34 cellular contexts compared by ENCODE assay signal in genomic region chr13:43725460-43725859, GRCh38.
"Had no signal": no experiment of that assay in that cellular context is flagged by ENCODE, and none has a peak within 500 bp of the region (broad histone marks: within the 10 kb centered on the region; RNA-seq: fewer than 3 reads in every experiment).

No MANE protein-coding gene starts in this region.

- H3K27ac ChIP-seq: gastroesophageal sphincter, hepatocyte, pancreas, prostate gland, stomach, thyroid gland, upper lobe of left lung, vagina had no signal

- H3K9me3 Mint-ChIP-seq: activated CD4-positive, alpha-beta memory T cell treated with anti-CD3 and anti-CD28 coated beads, Interleukin-2, amount 10 ng/mL, durations not matched to agents 7 days and 5 days; activated CD4-positive, alpha-beta T cell treated with anti-CD3 and anti-CD28 coated beads, Interleukin-2, amount 10 ng/mL, durations not matched to agents 7 days and 5 days; activated naive CD4-positive, alpha-beta T cell treated with anti-CD3 and anti-CD28 coated beads, Interleukin-2, amount 50 U/mL, for 24 hours; activated T-cell treated with anti-CD3 and anti-CD28 coated beads, Interleukin-2, amount 50 U/mL, for 24 hours; central memory CD8-positive, alpha-beta T cell; dendritic cell treated with granulocyte-macrophage colony-stimulating factor and Interleukin-4, amounts not matched to agents 40 ng/mL and 50 ng/mL, for 4 days; nephron; stimulated activated memory B cell treated with anti-CD40 and anti-IgM and Interleukin-4, amounts not matched to agents 10 μg/mL and 1 μg/mL and 100 μg/mL, for 72 hours had no signal

- H3K4me3 Mint-ChIP-seq: activated CD4-positive, alpha-beta memory T cell treated with anti-CD3 and anti-CD28 coated beads, Interleukin-2, amount 10 ng/mL, durations not matched to agents 7 days and 5 days; activated CD4-positive, alpha-beta T cell treated with anti-CD3 and anti-CD28 coated beads, Interleukin-2, amount 10 ng/mL, durations not matched to agents 7 days and 5 days; activated naive CD4-positive, alpha-beta T cell treated with anti-CD3 and anti-CD28 coated beads, Interleukin-2, amount 50 U/mL, for 24 hours; activated T-cell treated with anti-CD3 and anti-CD28 coated beads, Interleukin-2, amount 50 U/mL, for 24 hours; activated T-helper 17 cell treated with anti-CD3 and anti-CD28 coated beads, Interleukin-2, amount 50 U/mL, for 72 hours; central memory CD8-positive, alpha-beta T cell; dendritic cell treated with granulocyte-macrophage colony-stimulating factor and Interleukin-4, amounts not matched to agents 40 ng/mL and 50 ng/mL, for 4 days; nephron; stimulated activated memory B cell treated with anti-CD40 and anti-IgM and Interleukin-4, amounts not matched to agents 10 μg/mL and 1 μg/mL and 100 μg/mL, for 72 hours; T-helper 17 cell had no signal

- H3K9me3 ChIP-seq: esophagus muscularis mucosa, gastroesophageal sphincter, mucosa of descending colon, pancreas, prostate gland, stomach, thyroid gland, upper lobe of left lung, vagina had no signal

- H3K27ac Mint-ChIP-seq: activated CD4-positive, alpha-beta memory T cell treated with anti-CD3 and anti-CD28 coated beads, Interleukin-2, amount 10 ng/mL, durations not matched to agents 7 days and 5 days; activated CD4-positive, alpha-beta T cell treated with anti-CD3 and anti-CD28 coated beads, Interleukin-2, amount 10 ng/mL, durations not matched to agents 7 days and 5 days; activated naive CD4-positive, alpha-beta T cell treated with anti-CD3 and anti-CD28 coated beads, Interleukin-2, amount 50 U/mL, for 24 hours; activated T-cell treated with anti-CD3 and anti-CD28 coated beads, Interleukin-2, amount 50 U/mL, for 24 hours; activated T-helper 17 cell treated with anti-CD3 and anti-CD28 coated beads, Interleukin-2, amount 50 U/mL, for 72 hours; dendritic cell treated with granulocyte-macrophage colony-stimulating factor and Interleukin-4, amounts not matched to agents 40 ng/mL and 50 ng/mL, for 4 days; nephron; stimulated activated memory B cell treated with anti-CD40 and anti-IgM and Interleukin-4, amounts not matched to agents 10 μg/mL and 1 μg/mL and 100 μg/mL, for 72 hours; T-helper 17 cell had no signal

- DNase-seq: activated CD4-positive, alpha-beta memory T cell treated with anti-CD3 and anti-CD28 coated beads, Interleukin-2, amount 10 ng/mL, durations not matched to agents 7 days and 5 days; activated CD4-positive, alpha-beta T cell treated with anti-CD3 and anti-CD28 coated beads, Interleukin-2, amount 10 ng/mL, durations not matched to agents 7 days and 5 days; activated CD4-positive, CD25-positive, alpha-beta regulatory T cell treated with anti-CD3 and anti-CD28 coated beads, Interleukin-2, amount 50 U/mL, for 72 hours; activated CD8-positive, alpha-beta memory T cell treated with anti-CD3 and anti-CD28 coated beads, Interleukin-2, amount 50 U/mL, for 48 hours; activated gamma-delta T cell treated with Interleukin-2 at 50 U/mL for 16 hours; activated T-cell treated with anti-CD3 and anti-CD28 coated beads, Interleukin-2, amount 50 U/mL, for 24 hours; anterior cingulate cortex; effector CD4-positive, alpha-beta T cell; left cardiac atrium; left ventricle myocardium superior; mucosa of descending colon; nucleus accumbens; pancreas; retina; small intestine; stimulated activated CD4-positive, alpha-beta T cell treated with anti-CD3 and anti-CD28 coated beads, Interleukin-4, amount 100 ng/mL, for 4 hours; stimulated activated CD8-positive, alpha-beta memory T cell treated with anti-CD3 and anti-CD28 coated beads, Interleukin-4, amount 100 ng/mL, for 48 hours; stomach; T-helper 17 cell; T1000; thyroid gland; upper lobe of left lung had no signal

- H3K4me3 ChIP-seq: esophagus muscularis mucosa, gastroesophageal sphincter, hepatocyte, mucosa of descending colon, pancreas, prostate gland, stomach, thyroid gland, upper lobe of left lung, vagina had no signal

- H3K4me1 Mint-ChIP-seq: activated CD4-positive, alpha-beta memory T cell treated with anti-CD3 and anti-CD28 coated beads, Interleukin-2, amount 10 ng/mL, durations not matched to agents 7 days and 5 days; activated CD4-positive, alpha-beta T cell treated with anti-CD3 and anti-CD28 coated beads, Interleukin-2, amount 10 ng/mL, durations not matched to agents 7 days and 5 days; activated naive CD4-positive, alpha-beta T cell treated with anti-CD3 and anti-CD28 coated beads, Interleukin-2, amount 50 U/mL, for 24 hours; activated T-helper 17 cell treated with anti-CD3 and anti-CD28 coated beads, Interleukin-2, amount 50 U/mL, for 72 hours; central memory CD8-positive, alpha-beta T cell; stimulated activated memory B cell treated with anti-CD40 and anti-IgM and Interleukin-4, amounts not matched to agents 10 μg/mL and 1 μg/mL and 100 μg/mL, for 72 hours; T-helper 17 cell had no signal

- H3K4me1 ChIP-seq: pancreas, prostate gland, thyroid gland, upper lobe of left lung had no signal

- H3K4me2 ChIP-seq: hepatocyte had no signal

- H3K36me3 Mint-ChIP-seq: stimulated activated memory B cell treated with anti-CD40 and anti-IgM and Interleukin-4, amounts not matched to agents 10 μg/mL and 1 μg/mL and 100 μg/mL, for 72 hours had no signal

- ATAC-seq: activated T-helper 17 cell treated with anti-CD3 and anti-CD28 coated beads, Interleukin-2, amount 50 U/mL, for 72 hours; gastroesophageal sphincter; left cardiac atrium; left ventricle myocardium superior; mucosa of descending colon; pancreas; sciatic nerve; stimulated activated memory B cell treated with anti-CD40 and anti-IgM and Interleukin-4, amounts not matched to agents 10 μg/mL and 1 μg/mL and 100 μg/mL, for 72 hours; T-helper 17 cell had no signal

- H3K27me3 ChIP-seq: esophagus muscularis mucosa, gastroesophageal sphincter, hepatocyte, pancreas, stomach, thyroid gland, upper lobe of left lung, vagina had no signal

- H3K36me3 ChIP-seq: esophagus muscularis mucosa, gastroesophageal sphincter, pancreas, prostate gland, stomach, thyroid gland, upper lobe of left lung, vagina had no signal

- H3K79me2 ChIP-seq: hepatocyte had no signal

- H2AFZ ChIP-seq: hepatocyte had no signal
